Comparison of ENCODE assay signal across 8 cellular contexts in the genomic region with DNA sequence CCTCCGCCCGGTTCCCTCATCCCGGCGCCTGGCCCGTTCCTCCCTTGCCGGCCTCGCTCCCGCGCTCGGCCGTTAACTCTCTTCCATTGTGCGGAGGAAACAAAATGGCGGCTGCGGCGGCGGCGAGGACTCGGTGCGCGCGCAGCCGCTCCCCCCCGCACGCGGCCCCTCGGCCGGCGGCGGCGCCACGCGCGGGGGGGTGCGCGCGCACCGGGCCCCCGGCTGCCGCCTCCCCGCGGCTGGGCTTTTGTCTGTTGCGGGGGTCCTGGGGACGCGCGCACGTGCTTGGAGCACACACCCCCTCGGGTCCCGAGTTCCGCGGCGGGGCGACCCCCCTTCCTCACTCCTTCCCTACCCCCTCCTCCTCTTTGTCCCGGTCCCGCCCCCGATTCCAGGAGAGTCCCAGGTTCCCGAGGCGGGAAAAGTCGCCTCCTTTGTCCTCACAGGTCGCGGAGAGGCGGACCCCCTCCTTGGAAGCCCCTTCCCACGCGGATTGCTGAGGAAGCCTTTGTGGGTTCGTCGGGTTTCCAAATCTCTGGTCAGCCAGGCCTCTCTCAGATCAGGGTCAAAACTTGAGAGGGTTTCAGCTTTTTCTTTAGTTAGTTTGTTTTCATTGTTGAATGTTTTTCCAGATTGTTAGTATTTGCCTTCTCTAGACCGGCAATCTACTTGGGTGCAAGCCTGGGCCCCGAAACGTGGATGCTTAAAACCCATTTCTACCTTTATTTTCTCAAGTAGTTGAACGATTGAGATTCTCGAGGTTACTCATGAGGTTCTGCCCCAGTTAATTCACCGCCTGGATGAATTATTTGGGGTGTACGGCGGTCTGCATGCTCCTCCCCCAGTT. TPM values are rescaled to one million over a fixed set of nuclear protein-coding genes. Genes with fewer than 3 reads are reported as not detected.
DNase-seq lines count a peak whose midpoint lies in the region; ATAC-seq and TF ChIP-seq lines count a peak whose summit lies in the region.

No MANE protein-coding gene starts in this region.

- peak; percentile 34 for DNase-seq in NCI-H2107 (lab: John Stamatoyannopoulos, UW)
- no peak for DNase-seq in NCI-H2107 treated with DMSO at 0.1 percent for 48 hours (lab: John Stamatoyannopoulos, UW; ENCODE audit: unreplicated experiment)
- peak; percentile 84 for DNase-seq in NCI-H82 (lab: John Stamatoyannopoulos, UW)
- DNase-seq in activated T-helper 1 cell treated with Interleukin-2 at 50 U/mL for 16 hours (ENCODE audit: low read depth) = peak; percentile 40
- peak; percentile 29 for DNase-seq in fibroblast of pulmonary artery (ENCODE audit: low read depth)
- DNase-seq in nephron progenitor cell = peak; percentile 78

- peaks cover 35% of the 10 kb centered on the region for H3K36me3 Mint-ChIP-seq in nephron progenitor cell (ENCODE audit: low read depth)

- under 1% methylated on average over 73 of the region's 73 CpGs for WGBS in thymus

- H3K4me1 Mint-ChIP-seq in nephron progenitor cell = peaks cover 37% of the 10 kb centered on the region

- peaks cover 10% of the 10 kb centered on the region for H3K36me3 ChIP-seq in thymus (ENCODE audit: control insufficient read depth, insufficient read depth)

- peaks cover 11% of the 10 kb centered on the region for H3K4me1 ChIP-seq in thymus (ENCODE audit: control insufficient read depth, insufficient read depth, low read length)

- no peaks in the 10 kb centered on the region for H3K9me3 Mint-ChIP-seq in nephron progenitor cell

- ATAC-seq in HG03097 (IDR thresholded peaks at IDR 0.05; ENCODE audit: low FRiP score, unreplicated experiment) = peak; percentile 16

- peak overlapping the region; percentile 99 for H3K4me3 Mint-ChIP-seq in nephron progenitor cell

- H3K27ac ChIP-seq in thymus (ENCODE audit: low read depth) = peak overlapping the region; percentile 97

- TF ChIP-seq CTCF in fibroblast of pulmonary artery (IDR thresholded peaks at IDR 0.05; ENCODE audit: low read length, missing control alignments) (no peak), nephron progenitor cell (IDR thresholded peaks at IDR 0.05) (no peak)

- H3K27me3 Mint-ChIP-seq in nephron progenitor cell (ENCODE audit: low read depth, poor library complexity) = no peaks in the 10 kb centered on the region

- H3K27me3 ChIP-seq in thymus (ENCODE audit: control insufficient read depth, insufficient read depth) = no peaks in the 10 kb centered on the region

- peak overlapping the region; percentile 99 for H3K27ac Mint-ChIP-seq in nephron progenitor cell

- H3K4me3 ChIP-seq in fibroblast of pulmonary artery (replicated peaks; ENCODE audit: low read depth, low read length) (peak overlapping the region; percentile 98), thymus (ENCODE audit: low read length) (peak overlapping the region; percentile 95)

- H3K9me3 ChIP-seq in thymus (ENCODE audit: control insufficient read depth) = no peaks in the 10 kb centered on the region

RNA-seq across cellular contexts. Expression of a gene that starts 0.7 kb away (rescaled TPM):
- polyA plus RNA-seq in thymus = 185 TPM

RNA-seq across cellular contexts. Expression of a gene that starts 29.5 kb away (rescaled TPM):
- 78.4 TPM for polyA plus RNA-seq in thymus

RNA-seq across cellular contexts. Expression of a gene that starts 46.4 kb away (rescaled TPM):
- polyA plus RNA-seq in thymus = 72.1 TPM
